Comparison of ENCODE assay signal across 15 cellular contexts in genomic region chr13:101424381-101425155, GRCh38. TPM values are rescaled to one million over a fixed set of nuclear protein-coding genes. Genes with fewer than 3 reads are reported as not detected.
DNase-seq lines count a peak whose midpoint lies in the region; ATAC-seq lines count a peak whose summit lies in the region.
"Had no signal": no experiment of that assay in that cellular context is flagged by ENCODE, and none has a peak within 500 bp of the region (broad histone marks: within the 10 kb centered on the region; RNA-seq: fewer than 3 reads in every experiment).

No MANE protein-coding gene starts in this region.

- H3K4me1 ChIP-seq in mesendoderm (ENCODE audit: control insufficient read depth, low read depth, low read length): no peaks in the 10 kb centered on the region
- H3K4me1 ChIP-seq: esophagus muscularis mucosa, SJSA1 had no signal

- H3K4me2 ChIP-seq in mesendoderm (ENCODE audit: low read length): no peak overlapping the region

- no peak overlapping the region for H3K4ac ChIP-seq in mesendoderm (ENCODE audit: low read depth, low read length)

- H3K9ac ChIP-seq in mesendoderm (ENCODE audit: low read length): no peak overlapping the region

- no peaks in the 10 kb centered on the region for H3K79me2 ChIP-seq in mesendoderm (ENCODE audit: control insufficient read depth, insufficient read depth, low read length)

- H2AK5ac ChIP-seq in mesendoderm (ENCODE audit: low read length): no peak overlapping the region

- H3K36me3 ChIP-seq in mesendoderm (ENCODE audit: control insufficient read depth, insufficient read depth, low read length): no peaks in the 10 kb centered on the region
- H3K36me3 ChIP-seq: esophagus muscularis mucosa, SJSA1 had no signal

- ATAC-seq in stimulated activated effector memory CD8-positive, alpha-beta T cell treated with anti-CD3 and anti-CD28 coated beads, Interleukin-12 subunit alpha, Interleukin-12 subunit beta, amount 100 ng/mL, for 72 hours: peak; percentile 32
- no peak for ATAC-seq in HG03280 (IDR thresholded peaks at IDR 0.05; ENCODE audit: unreplicated experiment)
- ATAC-seq in stimulated activated naive CD8-positive, alpha-beta T cell treated with anti-CD3 and anti-CD28 coated beads, Interleukin-15, amount 100 ng/mL, for 72 hours: no peak

- H2BK120ac ChIP-seq in mesendoderm (ENCODE audit: low read depth, low read length): no peak overlapping the region

- peaks cover 19% of the 10 kb centered on the region for H3K27me3 Mint-ChIP-seq in stimulated activated naive CD8-positive, alpha-beta T cell treated with anti-CD3 and anti-CD28 coated beads, Interleukin-15, amount 100 ng/mL, for 72 hours

- H3K9me3 Mint-ChIP-seq in stimulated activated effector memory CD8-positive, alpha-beta T cell treated with anti-CD3 and anti-CD28 coated beads, Interleukin-12 subunit alpha, Interleukin-12 subunit beta, amount 100 ng/mL, for 72 hours: no peaks in the 10 kb centered on the region
- H3K9me3 Mint-ChIP-seq in stimulated activated naive CD8-positive, alpha-beta T cell treated with anti-CD3 and anti-CD28 coated beads, Interleukin-15, amount 100 ng/mL, for 72 hours: no peaks in the 10 kb centered on the region

- no peaks in the 10 kb centered on the region for H3K79me1 ChIP-seq in mesendoderm (ENCODE audit: low read length)

- no peak overlapping the region for H4K8ac ChIP-seq in mesendoderm (ENCODE audit: low read depth, low read length)

- no peak overlapping the region for H3K4me3 ChIP-seq in mesendoderm (ENCODE audit: low read length)
- H3K4me3 ChIP-seq: esophagus muscularis mucosa, SJSA1 had no signal

- no peak overlapping the region for H3K4me3 Mint-ChIP-seq in stimulated activated effector memory CD8-positive, alpha-beta T cell treated with anti-CD3 and anti-CD28 coated beads, Interleukin-12 subunit alpha, Interleukin-12 subunit beta, amount 100 ng/mL, for 72 hours
- H3K4me3 Mint-ChIP-seq in stimulated activated naive CD8-positive, alpha-beta T cell treated with anti-CD3 and anti-CD28 coated beads, Interleukin-15, amount 100 ng/mL, for 72 hours: no peak overlapping the region
- H3K4me3 Mint-ChIP-seq: CD4-positive, alpha-beta memory T cell had no signal

- no peaks in the 10 kb centered on the region for H3K4me1 Mint-ChIP-seq in stimulated activated effector memory CD8-positive, alpha-beta T cell treated with anti-CD3 and anti-CD28 coated beads, Interleukin-12 subunit alpha, Interleukin-12 subunit beta, amount 100 ng/mL, for 72 hours
- no peaks in the 10 kb centered on the region for H3K4me1 Mint-ChIP-seq in stimulated activated naive CD8-positive, alpha-beta T cell treated with anti-CD3 and anti-CD28 coated beads, Interleukin-15, amount 100 ng/mL, for 72 hours
- H3K4me1 Mint-ChIP-seq: CD4-positive, alpha-beta memory T cell had no signal

- WGBS in mesendoderm (ENCODE audit: extremely low coverage, insufficient coverage, low lambda C conversion rate): no CpG with 5 or more reads among the region's 6 CpGs

- no peaks in the 10 kb centered on the region for H3K27me3 ChIP-seq in mesendoderm (ENCODE audit: insufficient read depth, low read length, poor library complexity)
- H3K27me3 ChIP-seq: esophagus muscularis mucosa, SJSA1 had no signal

- H2BK15ac ChIP-seq in mesendoderm (replicated peaks; ENCODE audit: low read depth): no peak overlapping the region

- DNase-seq in NCI-H146 (lab: John Stamatoyannopoulos, UW) (peak; percentile 72), caudate nucleus (lab: John Stamatoyannopoulos, UW) (peak in 52 of 61 donors; percentile 1 to 73 (median 41)), iris pigment epithelial cell (ENCODE audit: low read depth) (peak; percentile 37), NCI-H2107 (lab: John Stamatoyannopoulos, UW) (no peak), mesendoderm (no peak)
- DNase-seq in stimulated activated effector memory CD8-positive, alpha-beta T cell treated with anti-CD3 and anti-CD28 coated beads, Interleukin-12 subunit alpha, Interleukin-12 subunit beta, amount 100 ng/mL, for 72 hours (ENCODE audit: low spot score in 2 of 2): no peak
- DNase-seq in stimulated activated naive CD8-positive, alpha-beta T cell treated with anti-CD3 and anti-CD28 coated beads, Interleukin-15, amount 100 ng/mL, for 72 hours: no peak
- DNase-seq: activated naive CD4-positive, alpha-beta T cell; CD4-positive, alpha-beta memory T cell; HCEC 1CT; NCI-H1105 treated with DMSO at 0.1 percent for 48 hours; NCI-H524 treated with DMSO at 0.1 percent for 48 hours had no signal

- H3K27ac Mint-ChIP-seq in stimulated activated effector memory CD8-positive, alpha-beta T cell treated with anti-CD3 and anti-CD28 coated beads, Interleukin-12 subunit alpha, Interleukin-12 subunit beta, amount 100 ng/mL, for 72 hours: no peak overlapping the region
- H3K27ac Mint-ChIP-seq in stimulated activated naive CD8-positive, alpha-beta T cell treated with anti-CD3 and anti-CD28 coated beads, Interleukin-15, amount 100 ng/mL, for 72 hours: no peak overlapping the region
- H3K27ac Mint-ChIP-seq: CD4-positive, alpha-beta memory T cell had no signal

- H3K56ac ChIP-seq in mesendoderm (ENCODE audit: low read length): no peak overlapping the region

- H3K18ac ChIP-seq in mesendoderm (ENCODE audit: low read length): no peak overlapping the region

- H4K5ac ChIP-seq in mesendoderm (ENCODE audit: low read length): no peak overlapping the region

- no peak overlapping the region for H3K23ac ChIP-seq in mesendoderm (ENCODE audit: low read length)

- H3K36me3 Mint-ChIP-seq in stimulated activated effector memory CD8-positive, alpha-beta T cell treated with anti-CD3 and anti-CD28 coated beads, Interleukin-12 subunit alpha, Interleukin-12 subunit beta, amount 100 ng/mL, for 72 hours: no peaks in the 10 kb centered on the region
- H3K36me3 Mint-ChIP-seq: CD4-positive, alpha-beta memory T cell had no signal

- no peak overlapping the region for H2BK5ac ChIP-seq in mesendoderm (ENCODE audit: low read length)

- H3K27ac ChIP-seq in caudate nucleus (ENCODE audit: low read depth, low read length): peak overlapping the region; percentile 99
- H3K27ac ChIP-seq in mesendoderm (ENCODE audit: low read depth, low read length): no peak overlapping the region
- H3K27ac ChIP-seq: esophagus muscularis mucosa, SJSA1 had no signal

RNA-seq across cellular contexts. Expression of gene NALCN, which starts 8.3 kb away (rescaled TPM):
- 0.66 TPM for polyA plus RNA-seq in mesendoderm (2013, experiment 1 of 2)
- 0.69 TPM for polyA plus RNA-seq in mesendoderm (2013, experiment 2 of 2)
- polyA plus RNA-seq: CD4-positive, alpha-beta memory T cell had no signal

RNA-seq across cellular contexts. Expression of gene ITGBL1, which starts 27.9 kb away (rescaled TPM):
- 0.01 TPM for polyA plus RNA-seq in mesendoderm (2013, experiment 1 of 2)
- not detected for polyA plus RNA-seq in mesendoderm (2013, experiment 2 of 2)
- polyA plus RNA-seq: CD4-positive, alpha-beta memory T cell had no signal

Comparison
In these comparisons a context has a peak if more than half of its experiments do, and no peak if none do; other contexts are left out.
1. DNase-seq: peak in NCI-H146 (single experiment), caudate nucleus (52 of 61) and iris pigment epithelial cell (single experiment); none in stimulated activated effector memory CD8-positive, alpha-beta T cell treated with anti-CD3 and anti-CD28 coated beads, Interleukin-12 subunit alpha, Interleukin-12 subunit beta, amount 100 ng/mL, for 72 hours (0 of 2), stimulated activated naive CD8-positive, alpha-beta T cell treated with anti-CD3 and anti-CD28 coated beads, Interleukin-15, amount 100 ng/mL, for 72 hours (0 of 2), NCI-H2107 (single experiment) and mesendoderm (single experiment).